2 cellular contexts compared by ENCODE assay signal in the genomic region with DNA sequence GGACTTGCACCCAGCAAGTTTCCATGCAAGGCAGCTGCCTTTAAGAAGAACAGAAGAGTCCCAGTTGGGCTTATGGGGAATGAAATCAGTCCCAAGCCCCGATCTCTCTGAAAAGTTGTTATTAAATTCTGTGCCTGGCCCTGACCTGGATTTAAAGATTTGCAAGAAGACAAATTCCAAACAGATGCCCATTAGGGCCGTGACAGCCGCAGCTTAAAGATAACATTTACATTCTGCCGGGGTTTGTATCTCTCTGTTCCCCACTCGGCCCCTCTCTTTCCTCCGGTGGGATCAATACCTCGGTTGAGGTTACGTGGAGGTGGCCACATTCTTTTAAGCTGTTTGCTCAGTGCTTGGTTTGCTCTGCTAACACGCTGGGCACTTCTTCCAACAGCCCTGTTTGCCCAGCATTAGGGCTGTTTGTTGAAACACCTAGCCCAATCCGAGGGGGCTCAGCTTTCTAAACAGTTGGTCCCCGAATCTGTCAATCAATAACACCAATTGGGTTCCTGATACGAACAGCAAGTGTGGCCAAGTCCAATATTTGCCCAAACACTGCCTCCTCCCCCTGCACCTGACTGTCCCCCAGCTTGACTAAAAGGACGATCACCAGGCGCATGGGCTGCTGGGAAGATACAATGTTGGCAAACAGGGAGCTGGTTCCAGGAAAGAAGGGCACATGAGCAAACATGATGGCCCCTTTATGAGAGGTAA.
A peak's percentile ranks its signal among the peaks of the same experiment; 100 is the strongest.
TF ChIP-seq lines count a peak whose summit lies in the region.

No MANE protein-coding gene starts in this region.

TF ChIP-seq in A549, 52 proteins besides CTCF, POLR2A, EP300 and RAD21:
- TF ChIP-seq PBX3 (IDR thresholded peaks at IDR 0.05) (no peak), GATA3 (IDR thresholded peaks at IDR 0.05; ENCODE audit: borderline replicate concordance) (peak; percentile 73; the same call in 1 of the 2 replicates)

TF ChIP-seq in liver, 16 proteins besides CTCF, POLR2A, EP300 and RAD21 (continued from another document):
- TF ChIP-seq, protein P1, sequence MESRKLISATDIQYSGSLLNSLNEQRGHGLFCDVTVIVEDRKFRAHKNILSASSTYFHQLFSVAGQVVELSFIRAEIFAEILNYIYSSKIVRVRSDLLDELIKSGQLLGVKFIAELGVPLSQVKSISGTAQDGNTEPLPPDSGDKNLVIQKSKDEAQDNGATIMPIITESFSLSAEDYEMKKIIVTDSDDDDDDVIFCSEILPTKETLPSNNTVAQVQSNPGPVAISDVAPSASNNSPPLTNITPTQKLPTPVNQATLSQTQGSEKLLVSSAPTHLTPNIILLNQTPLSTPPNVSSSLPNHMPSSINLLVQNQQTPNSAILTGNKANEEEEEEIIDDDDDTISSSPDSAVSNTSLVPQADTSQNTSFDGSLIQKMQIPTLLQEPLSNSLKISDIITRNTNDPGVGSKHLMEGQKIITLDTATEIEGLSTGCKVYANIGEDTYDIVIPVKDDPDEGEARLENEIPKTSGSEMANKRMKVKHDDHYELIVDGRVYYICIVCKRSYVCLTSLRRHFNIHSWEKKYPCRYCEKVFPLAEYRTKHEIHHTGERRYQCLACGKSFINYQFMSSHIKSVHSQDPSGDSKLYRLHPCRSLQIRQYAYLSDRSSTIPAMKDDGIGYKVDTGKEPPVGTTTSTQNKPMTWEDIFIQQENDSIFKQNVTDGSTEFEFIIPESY (IDR thresholded peaks at IDR 0.05), result peak; percentile 91
- TF ChIP-seq NR2F2 (IDR thresholded peaks at IDR 0.05) (peak; percentile 26), FOXA1 (IDR thresholded peaks at IDR 0.05) (peak; percentile 93), SP1 (IDR thresholded peaks at IDR 0.05) (peak; percentile 90), GABPA (IDR thresholded peaks at IDR 0.05 in 1 of 2, conservative IDR thresholded peaks at IDR 0.05 in 1 of 2) (peak in 1 of 2 donors; percentile 31), HNF4G (IDR thresholded peaks at IDR 0.05) (peak; percentile 31), RXRA (IDR thresholded peaks at IDR 0.05) (peak; percentile 84 to 98), FOXA2 (IDR thresholded peaks at IDR 0.05) (peak; percentile 94), HNF4A (conservative IDR thresholded peaks at IDR 0.05) (peak; percentile 79 to 91)
- TF ChIP-seq, protein P2, sequence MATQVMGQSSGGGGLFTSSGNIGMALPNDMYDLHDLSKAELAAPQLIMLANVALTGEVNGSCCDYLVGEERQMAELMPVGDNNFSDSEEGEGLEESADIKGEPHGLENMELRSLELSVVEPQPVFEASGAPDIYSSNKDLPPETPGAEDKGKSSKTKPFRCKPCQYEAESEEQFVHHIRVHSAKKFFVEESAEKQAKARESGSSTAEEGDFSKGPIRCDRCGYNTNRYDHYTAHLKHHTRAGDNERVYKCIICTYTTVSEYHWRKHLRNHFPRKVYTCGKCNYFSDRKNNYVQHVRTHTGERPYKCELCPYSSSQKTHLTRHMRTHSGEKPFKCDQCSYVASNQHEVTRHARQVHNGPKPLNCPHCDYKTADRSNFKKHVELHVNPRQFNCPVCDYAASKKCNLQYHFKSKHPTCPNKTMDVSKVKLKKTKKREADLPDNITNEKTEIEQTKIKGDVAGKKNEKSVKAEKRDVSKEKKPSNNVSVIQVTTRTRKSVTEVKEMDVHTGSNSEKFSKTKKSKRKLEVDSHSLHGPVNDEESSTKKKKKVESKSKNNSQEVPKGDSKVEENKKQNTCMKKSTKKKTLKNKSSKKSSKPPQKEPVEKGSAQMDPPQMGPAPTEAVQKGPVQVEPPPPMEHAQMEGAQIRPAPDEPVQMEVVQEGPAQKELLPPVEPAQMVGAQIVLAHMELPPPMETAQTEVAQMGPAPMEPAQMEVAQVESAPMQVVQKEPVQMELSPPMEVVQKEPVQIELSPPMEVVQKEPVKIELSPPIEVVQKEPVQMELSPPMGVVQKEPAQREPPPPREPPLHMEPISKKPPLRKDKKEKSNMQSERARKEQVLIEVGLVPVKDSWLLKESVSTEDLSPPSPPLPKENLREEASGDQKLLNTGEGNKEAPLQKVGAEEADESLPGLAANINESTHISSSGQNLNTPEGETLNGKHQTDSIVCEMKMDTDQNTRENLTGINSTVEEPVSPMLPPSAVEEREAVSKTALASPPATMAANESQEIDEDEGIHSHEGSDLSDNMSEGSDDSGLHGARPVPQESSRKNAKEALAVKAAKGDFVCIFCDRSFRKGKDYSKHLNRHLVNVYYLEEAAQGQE (IDR thresholded peaks at IDR 0.05), result peak; percentile 80
